In genomic region chr17:83079340-83079747, GRCh38 we compare ENCODE assay signal across 9 cellular contexts. TPM values are rescaled to one million over a fixed set of nuclear protein-coding genes. Genes with fewer than 3 reads are reported as not detected.
DNase-seq lines count a peak whose midpoint lies in the region; ATAC-seq, FAIRE-seq and TF ChIP-seq lines count a peak whose summit lies in the region.
"Had no signal": no experiment of that assay in that cellular context is flagged by ENCODE, and none has a peak within 500 bp of the region (broad histone marks: within the 10 kb centered on the region; RNA-seq: fewer than 3 reads in every experiment).

TSS of gene METRNL (plus strand) at chr17:83079609. CDS start at chr17:83079816, 207 bp downstream.

- no peak for FAIRE-seq in D721Med (lab: Jason Lieb, UNC)
- FAIRE-seq: endometrium had no signal

- DNase-seq in D721Med (ENCODE audit: insufficient read length, low spot score) = peak; percentile 85
- DNase-seq in HAP-1 (ENCODE audit: low spot score in 2 of 2) = peak; percentile 57 to 83
- peak; percentile 60 for DNase-seq in NOMO-1 treated with DMSO at 0.1 percent for 48 hours (lab: John Stamatoyannopoulos, UW; ENCODE audit: unreplicated experiment)
- DNase-seq in activated T-helper 1 cell treated with Interleukin-2 at 50 U/mL for 16 hours (ENCODE audit: low read depth) = peak; percentile 48
- peak; percentile 46 for DNase-seq in fibroblast of mammary gland (ENCODE audit: low read depth)
- DNase-seq in naive B cell = peak; percentile 57
- DNase-seq in stimulated activated naive CD4-positive, alpha-beta T cell treated with Interleukin-2 at 50 U/mL for 16 hours (lab: John Stamatoyannopoulos, UW) = peak; percentile 40

- H3K4me1 Mint-ChIP-seq in naive B cell = peaks cover 10 to 33% (median 14%) of the 10 kb centered on the region in 3 donors

- no peaks in the 10 kb centered on the region for H3K9me3 Mint-ChIP-seq in naive B cell

- peak within 1 kb of the TSS in 1 of 6 donors; percentile 60 for H3K27ac Mint-ChIP-seq in naive B cell

- 0 out of 2 replicates have a peak, but pooled peaks cover 2% of the 10 kb centered on the region for H3K4me1 ChIP-seq in HAP-1

- H3K9me3 ChIP-seq in HAP-1 = no peaks in the 10 kb centered on the region

- H3K36me3 ChIP-seq in HAP-1 (replicated peaks) = no peaks in the 10 kb centered on the region; the same call in 1 of the 2 replicates

- in situ Hi-C loops in HAP-1 (cut with MboI; ENCODE audit: low sequenced_read_pairs) = no loop called here

- peak within 1 kb of the TSS in 6 of 8 donors; percentile 32 to 75 (median 66) for H3K4me3 Mint-ChIP-seq in naive B cell

- no peaks in the 10 kb centered on the region for H3K27me3 ChIP-seq in HAP-1 (ENCODE audit: low read depth)

- ATAC-seq in naive B cell (ENCODE audit: low read depth in 2 of 2) (peak; percentile 28 to 47), GM18873 (IDR thresholded peaks at IDR 0.05; ENCODE audit: low FRiP score, unreplicated experiment) (no peak)

- peaks cover 8 to 22% (median 9%) of the 10 kb centered on the region in 3 donors for H3K27me3 Mint-ChIP-seq in naive B cell

- TF ChIP-seq CTCF in D721Med (IDR thresholded peaks at IDR 0.05; ENCODE audit: insufficient read depth, missing control alignments) (no peak), fibroblast of mammary gland (conservative IDR thresholded peaks at IDR 0.05; ENCODE audit: control insufficient read depth, insufficient read depth, low read depth, low read length) (no peak)

- no peaks in the 10 kb centered on the region for H3K36me3 Mint-ChIP-seq in naive B cell

- H3K4me3 ChIP-seq in HAP-1 (peak within 1 kb of the TSS; percentile 32), fibroblast of mammary gland (ENCODE audit: control insufficient read depth, low read depth, low read length) (peak within 1 kb of the TSS; percentile 33)

RNA-seq across cellular contexts. Expression of gene METRNL, which starts in this region (rescaled TPM):
- polyA plus RNA-seq in naive B cell (ENCODE audit: low read depth in 6 of 6) = 1 to 10 TPM in 4 of 6 donors, under 1 TPM in 2; 0.69 to 4.5 (median 1.4) TPM
